27 cellular contexts compared by ENCODE assay signal in the genomic region with DNA sequence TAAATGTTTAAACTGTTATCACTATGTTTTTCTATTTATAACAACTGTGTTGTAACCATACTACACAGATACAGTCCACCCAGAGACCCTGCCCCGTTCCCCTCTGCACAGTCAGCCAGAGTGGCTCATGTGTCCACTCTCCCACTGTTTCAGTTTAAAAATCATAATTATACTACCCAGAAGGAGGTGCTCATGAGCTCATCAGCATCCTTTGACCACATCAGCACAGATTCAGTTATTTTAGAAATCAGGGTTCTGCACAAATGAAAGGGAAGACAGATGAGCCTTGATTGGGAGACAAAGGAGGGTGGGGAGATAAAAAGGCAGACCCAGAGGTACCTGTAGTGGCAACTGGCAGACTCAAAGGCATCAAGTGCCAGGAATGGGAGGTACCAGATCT.
DNase-seq lines count a peak whose midpoint lies in the region; ATAC-seq, FAIRE-seq and TF ChIP-seq lines count a peak whose summit lies in the region.
"Had no signal": no experiment of that assay in that cellular context is flagged by ENCODE, and none has a peak within 500 bp of the region (broad histone marks: within the 10 kb centered on the region; RNA-seq: fewer than 3 reads in every experiment).

No MANE protein-coding gene starts in this region.

- peaks cover 25% of the 10 kb centered on the region for H3F3A ChIP-seq in SK-N-SH (replicated peaks; ENCODE audit: insufficient read depth)

- peaks cover 2% of the 10 kb centered on the region; the same call in 1 of the 2 replicates for H3K27me3 ChIP-seq in SK-N-SH (ENCODE audit: insufficient read depth)
- H3K27me3 ChIP-seq: BLaER1, MG63 had no signal

- TF ChIP-seq EP300 in SK-N-SH (IDR thresholded peaks at IDR 0.05; ENCODE audit: borderline replicate concordance in 1 of 2, low read depth in 1 of 2, low read length in 1 of 2): no peak

- H3K4me2 ChIP-seq in SK-N-SH: no peak overlapping the region
- H3K4me2 ChIP-seq: BLaER1 had no signal

- H3K9me3 Mint-ChIP-seq in HFFc6 (no peaks in the 10 kb centered on the region), WTC11 (no peaks in the 10 kb centered on the region)
- H3K9me3 Mint-ChIP-seq: CD4-positive, alpha-beta T cell; T-cell; T-helper 2 cell treated with Interferon-gamma antibody and Interleukin-4, amounts not matched to agents 5 μg/mL and 100 μg/mL, for 36 hours had no signal

- WGBS in SK-N-SH (ENCODE audit: low lambda C conversion rate): 7% methylated on average over 1 of the region's 1 CpG

- no peaks in the 10 kb centered on the region for H4K20me1 ChIP-seq in SK-N-SH (ENCODE audit: insufficient read depth)
- H4K20me1 ChIP-seq: BLaER1 had no signal

- no peak for ATAC-seq in SK-N-SH treated with all-trans-retinoic acid at 6 μM for 48 hours
- peak; percentile 30; the same call in 1 of the 2 replicates for ATAC-seq in WTC11
- no peak for ATAC-seq in HG03457 (IDR thresholded peaks at IDR 0.05; ENCODE audit: unreplicated experiment)
- ATAC-seq: HepG2, T-cell had no signal

- no peak for FAIRE-seq in GM12892 (lab: Jason Lieb, UNC)
- FAIRE-seq: D721Med, GM18507, HepG2 had no signal

- no peaks in the 10 kb centered on the region for H3K9me2 ChIP-seq in SK-N-SH

- H3K79me2 ChIP-seq in SK-N-SH (ENCODE audit: insufficient read depth): no peaks in the 10 kb centered on the region

- DNase-seq in SK-N-SH (no peak), HFFc6 (no peak), WTC11 (ENCODE audit: low spot score) (no peak), retinal pigment epithelial cell (ENCODE audit: low read depth) (no peak), GM12892 (ENCODE audit: insufficient read length) (no peak), foreskin melanocyte (no peak)
- DNase-seq: 8988T; CD4-positive, alpha-beta T cell; GM23248; Kasumi-1; MG63; NCI-H1105 treated with DMSO at 0.1 percent for 48 hours; NCI-H146; NCI-H1930; NCI-H446 treated with DMSO at 0.1 percent for 48 hours; NCI-H526; NCI-H82; NK-92 treated with Interleukin-12 subunit alpha and Interleukin-12 subunit beta, amount 100 ng/mL, for 24 hours; T-cell had no signal

- H2AFZ ChIP-seq in SK-N-SH (ENCODE audit: low read depth): no peak overlapping the region
- H2AFZ ChIP-seq: GM23248 had no signal

- H3K36me3 Mint-ChIP-seq in HFFc6 (ENCODE audit: low read depth): no peaks in the 10 kb centered on the region
- no peaks in the 10 kb centered on the region for H3K36me3 Mint-ChIP-seq in WTC11
- H3K36me3 Mint-ChIP-seq: T-cell had no signal

- H3K9me3 ChIP-seq in SK-N-SH: no peaks in the 10 kb centered on the region
- H3K9me3 ChIP-seq: BLaER1, HAP-1, MG63 had no signal

- no peak overlapping the region for H3K27ac Mint-ChIP-seq in HFFc6
- no peak overlapping the region for H3K27ac Mint-ChIP-seq in WTC11
- H3K27ac Mint-ChIP-seq: CD4-positive, alpha-beta T cell; T-cell; T-helper 2 cell treated with Interferon-gamma antibody and Interleukin-4, amounts not matched to agents 5 μg/mL and 100 μg/mL, for 36 hours had no signal

- TF ChIP-seq RAD21 in SK-N-SH (IDR thresholded peaks at IDR 0.05; ENCODE audit: low read length): no peak

- peaks cover 0 to 11% of the 10 kb centered on the region in 2 experiments; a peak in 1 of 4 replicates for H3K4me1 ChIP-seq in SK-N-SH (ENCODE audit: control insufficient read depth in 1 of 2, insufficient read depth in 2 of 2, low read depth in 1 of 2, low read length in 1 of 2)
- H3K4me1 ChIP-seq: BLaER1, HAP-1 had no signal

- H3K27me3 Mint-ChIP-seq in HFFc6 (ENCODE audit: insufficient read depth): peaks cover 10% of the 10 kb centered on the region
- H3K27me3 Mint-ChIP-seq in WTC11 (ENCODE audit: low read depth): no peaks in the 10 kb centered on the region

- no peak overlapping the region for H3K4me3 ChIP-seq in SK-N-SH (ENCODE audit: low read depth in 2 of 2, low read length in 1 of 2)
- no peak overlapping the region for H3K4me3 ChIP-seq in retinal pigment epithelial cell (ENCODE audit: low read length)
- H3K4me3 ChIP-seq: BLaER1, GM23248, HAP-1, MG63 had no signal

- TF ChIP-seq POLR2A in GM12892 (IDR thresholded peaks at IDR 0.05; ENCODE audit: low read depth, low read length): no peak

- no peak overlapping the region for H3K27ac ChIP-seq in SK-N-SH (ENCODE audit: low read depth in 2 of 2, low read length in 1 of 2)
- H3K27ac ChIP-seq: BLaER1, GM23248 had no signal

- H3K4me1 Mint-ChIP-seq in HFFc6 (ENCODE audit: low read depth): peaks cover 31% of the 10 kb centered on the region
- no peaks in the 10 kb centered on the region for H3K4me1 Mint-ChIP-seq in WTC11
- H3K4me1 Mint-ChIP-seq: T-cell had no signal

- CTCF ChIA-PET in SK-N-SH (lab: Yijun Ruan, JAX): interaction anchor here (1.0 to 1.1 kb wide), 2 partner anchors 11 to 28 kb away, joined by 3 read pairs; no protein-coding TSS in a partner anchor
- CTCF ChIA-PET in WTC11 (lab: Charles Lee): interaction anchor here (0.5 to 1.1 kb wide), 4 partner anchors 17 to 118 kb away, joined by 3 read pairs; no protein-coding TSS in a partner anchor

- H3K4me3 Mint-ChIP-seq in HFFc6: no peak overlapping the region
- no peak overlapping the region for H3K4me3 Mint-ChIP-seq in WTC11
- H3K4me3 Mint-ChIP-seq: CD4-positive, alpha-beta T cell; T-cell; T-helper 2 cell treated with Interferon-gamma antibody and Interleukin-4, amounts not matched to agents 5 μg/mL and 100 μg/mL, for 36 hours had no signal

- POLR2A ChIA-PET in SK-N-SH (lab: Yijun Ruan, JAX): no interaction called here
- POLR2A ChIA-PET in WTC11 (lab: Charles Lee): interaction anchor here (0.5 kb wide), 1 partner anchor 642 kb away, joined by 3 read pairs; no protein-coding TSS in a partner anchor

- H3K9ac ChIP-seq in SK-N-SH: no peak overlapping the region
- H3K9ac ChIP-seq: BLaER1, GM23248 had no signal

- H3K36me3 ChIP-seq in SK-N-SH (replicated peaks in 1 of 2; ENCODE audit: control insufficient read depth in 1 of 2, insufficient read depth in 2 of 2, low read length in 1 of 2): no peaks in the 10 kb centered on the region
- H3K36me3 ChIP-seq: BLaER1, HAP-1, MG63 had no signal

- TF ChIP-seq CTCF in SK-N-SH (IDR thresholded peaks at IDR 0.05) (peak; percentile 23), HFFc6 (IDR thresholded peaks at IDR 0.05) (0 out of 2 replicates have a peak, but pooled peaks have one; percentile 16), WTC11 (IDR thresholded peaks at IDR 0.05) (no peak), retinal pigment epithelial cell (conservative IDR thresholded peaks at IDR 0.05; ENCODE audit: low read depth, low read length) (peak; percentile 8)

TF ChIP-seq in SK-N-SH, 30 proteins besides CTCF, POLR2A, EP300 and RAD21 (continues in another document):
- TF ChIP-seq RFX5 (IDR thresholded peaks at IDR 0.05; ENCODE audit: low read length): no peak
- TF ChIP-seq SIN3A (IDR thresholded peaks at IDR 0.05; ENCODE audit: borderline replicate concordance, low read depth, low read length): no peak
- TF ChIP-seq RXRA (IDR thresholded peaks at IDR 0.05; ENCODE audit: borderline replicate concordance, low read depth): no peak
- TF ChIP-seq, protein P1, sequence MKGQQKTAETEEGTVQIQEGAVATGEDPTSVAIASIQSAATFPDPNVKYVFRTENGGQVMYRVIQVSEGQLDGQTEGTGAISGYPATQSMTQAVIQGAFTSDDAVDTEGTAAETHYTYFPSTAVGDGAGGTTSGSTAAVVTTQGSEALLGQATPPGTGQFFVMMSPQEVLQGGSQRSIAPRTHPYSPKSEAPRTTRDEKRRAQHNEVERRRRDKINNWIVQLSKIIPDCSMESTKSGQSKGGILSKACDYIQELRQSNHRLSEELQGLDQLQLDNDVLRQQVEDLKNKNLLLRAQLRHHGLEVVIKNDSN (IDR thresholded peaks at IDR 0.05; ENCODE audit: borderline replicate concordance, low read depth): no peak

TF ChIP-seq in SK-N-SH treated with all-trans-retinoic acid at 6 μM for 48 hours, 23 proteins besides CTCF, POLR2A, EP300 and RAD21 (continues in another document):
- TF ChIP-seq ZNF8 (CRISPR knock-in tag; IDR thresholded peaks at IDR 0.05) (no peak), ZNF565 (CRISPR knock-in tag; conservative IDR thresholded peaks at IDR 0.05; ENCODE audit: low read depth) (no peak), OSR1 (CRISPR knock-in tag; IDR thresholded peaks at IDR 0.05) (no peak), ZNF70 (CRISPR knock-in tag; IDR thresholded peaks at IDR 0.05) (no peak), CSDC2 (CRISPR knock-in tag; IDR thresholded peaks at IDR 0.05) (no peak)

TF ChIP-seq in WTC11, 78 proteins besides CTCF, POLR2A, EP300 and RAD21:
- no peak for TF ChIP-seq ZBTB21 (CRISPR knock-in tag; IDR thresholded peaks at IDR 0.05; ENCODE audit: borderline replicate concordance)
- no peak for TF ChIP-seq NR3C1 (CRISPR knock-in tag; conservative IDR thresholded peaks at IDR 0.05; ENCODE audit: low read depth)
- TF ChIP-seq ZBTB43 (CRISPR knock-in tag; IDR thresholded peaks at IDR 0.05): no peak

Comparison
In these comparisons a context has a peak if more than half of its experiments do, and no peak if none do; other contexts are left out.
1. Of the 6 proteins assayed by ChIP-seq in both WTC11 and SK-N-SH: peak only in WTC11: none; only in SK-N-SH: CTCF; in both: none; in neither: 5.